In genomic region chr19:41859618-41860418, GRCh38 we compare ENCODE assay signal across 1 cellular context.
A peak's percentile ranks its signal among the peaks of the same experiment; 100 is the strongest.
TF ChIP-seq lines count a peak whose summit lies in the region.

RPS19 (plus strand) TSS chr19:41860255; CDS start chr19:41860775, 520 bp downstream.

TF ChIP-seq in GM12878, 131 proteins besides CTCF, POLR2A, EP300 and RAD21 (continued from another document):
- TF ChIP-seq E4F1 (IDR thresholded peaks at IDR 0.05; ENCODE audit: borderline replicate concordance, partially characterized antibody) (peak; percentile 87), ZBTB33 (IDR thresholded peaks at IDR 0.05) (peak; percentile 28; the same call in 1 of the 2 replicates), FOXM1 (IDR thresholded peaks at IDR 0.05; ENCODE audit: low read depth, low read length) (peak; percentile 30; the same call in 1 of the 2 replicates), LARP7 (IDR thresholded peaks at IDR 0.05) (peak; percentile 97), DPF2 (IDR thresholded peaks at IDR 0.05) (peak; percentile 95), USF1 (IDR thresholded peaks at IDR 0.05; ENCODE audit: borderline replicate concordance, extremely low read length, insufficient read depth, low read depth, low read length) (no peak), HDAC2 (IDR thresholded peaks at IDR 0.05) (no peak), YBX1 (IDR thresholded peaks at IDR 0.05) (no peak), ELK1 (IDR thresholded peaks at IDR 0.05; ENCODE audit: low read depth, low read length) (peak; percentile 87), RELA (IDR thresholded peaks at IDR 0.05; ENCODE audit: borderline replicate concordance, partially characterized antibody) (peak; percentile 70), SP1 (IDR thresholded peaks at IDR 0.05; ENCODE audit: low read depth, low read length) (peak; percentile 95), SMAD1 (IDR thresholded peaks at IDR 0.05; ENCODE audit: low read depth, partially characterized antibody) (peak; percentile 85), CBFB (IDR thresholded peaks at IDR 0.05; ENCODE audit: low read depth) (peak; percentile 99), ZBED1 (IDR thresholded peaks at IDR 0.05; ENCODE audit: borderline replicate concordance) (peak; percentile 83; the same call in 1 of the 2 replicates), MTA2 (IDR thresholded peaks at IDR 0.05; ENCODE audit: low read depth) (peak; percentile 87), MYC (IDR thresholded peaks at IDR 0.05; ENCODE audit: insufficient read depth, insufficient read length, insufficient replicate concordance, low read length, severe bottlenecking) (peak; percentile 98), RCOR1 (conservative IDR thresholded peaks at IDR 0.05; ENCODE audit: low read depth, low read length) (peak; percentile 99), IRF4 (IDR thresholded peaks at IDR 0.05; ENCODE audit: low read depth, low read length) (peak; percentile 81), SIX5 (IDR thresholded peaks at IDR 0.05; ENCODE audit: low read depth, low read length, severe bottlenecking) (peak; percentile 81), MTA3 (IDR thresholded peaks at IDR 0.05; ENCODE audit: borderline replicate concordance, low read length) (no peak), ZNF592 (IDR thresholded peaks at IDR 0.05) (peak; percentile 79; the same call in 1 of the 2 replicates), RELB (IDR thresholded peaks at IDR 0.05; ENCODE audit: low read depth) (peak; percentile 96), EED (IDR thresholded peaks at IDR 0.05; ENCODE audit: low read depth) (peak; percentile 78; the same call in 1 of the 2 replicates)
TF ChIP-seq in GM12878: peak in this region for 78.
